ENCODE assay signal across 9 cellular contexts in genomic region chr18:55522011-55522410, GRCh38.
DNase-seq lines count a peak whose midpoint lies in the region; ATAC-seq and TF ChIP-seq lines count a peak whose summit lies in the region.
"Had no signal": no experiment of that assay in that cellular context is flagged by ENCODE, and none has a peak within 500 bp of the region (broad histone marks: within the 10 kb centered on the region; RNA-seq: fewer than 3 reads in every experiment).

No MANE protein-coding gene starts in this region.

- ATAC-seq in HG03108 (IDR thresholded peaks at IDR 0.05; ENCODE audit: unreplicated experiment), result no peak

- no peak overlapping the region for H3K4me3 ChIP-seq in epithelial cell of proximal tubule (ENCODE audit: low read depth, low read length)
- H3K4me3 ChIP-seq: lung had no signal

- DNase-seq in stimulated activated CD4-positive, alpha-beta T cell treated with anti-CD3 and anti-CD28 coated beads, Interleukin-2, amount 100 ng/mL, for 48 hours, result peak; percentile 11 to 13
- no peak for DNase-seq in stimulated activated CD4-positive, alpha-beta T cell treated with anti-CD3 and anti-CD28 coated beads, Interleukin-4, amount 100 ng/mL, for 1 hour
- DNase-seq in epithelial cell of proximal tubule (ENCODE audit: low read depth) (no peak), SIG-M5 (lab: John Stamatoyannopoulos, UW) (no peak), NCI-H1417 (lab: John Stamatoyannopoulos, UW) (no peak), SIG-M5 treated with dmso at 0.1 percent for 504 hours (lab: John Stamatoyannopoulos, UW; ENCODE audit: unreplicated experiment) (no peak)

- peak; percentile 46 for TF ChIP-seq CTCF in LNCAP (IDR thresholded peaks at IDR 0.05)
- TF ChIP-seq CTCF in epithelial cell of proximal tubule (conservative IDR thresholded peaks at IDR 0.05; ENCODE audit: low read depth, low read length), result peak; percentile 60

Comparison
In these comparisons a context has a peak if more than half of its experiments do, and no peak if none do; other contexts are left out.
1. DNase-seq: peak in stimulated activated CD4-positive, alpha-beta T cell treated with anti-CD3 and anti-CD28 coated beads, Interleukin-2, amount 100 ng/mL, for 48 hours (2 of 2); none in stimulated activated CD4-positive, alpha-beta T cell treated with anti-CD3 and anti-CD28 coated beads, Interleukin-4, amount 100 ng/mL, for 1 hour (single experiment), epithelial cell of proximal tubule (single experiment), SIG-M5 (single experiment), NCI-H1417 (0 of 3) and SIG-M5 treated with dmso at 0.1 percent for 504 hours (single experiment).